In genomic region chr5:125978015-125978414, GRCh38 we compare ENCODE assay signal across 22 cellular contexts.
DNase-seq lines count a peak whose midpoint lies in the region; ATAC-seq, FAIRE-seq and TF ChIP-seq lines count a peak whose summit lies in the region.
"Had no signal": no experiment of that assay in that cellular context is flagged by ENCODE, and none has a peak within 500 bp of the region (broad histone marks: within the 10 kb centered on the region; RNA-seq: fewer than 3 reads in every experiment).

No MANE protein-coding gene starts in this region.

- POLR2A ChIA-PET in A549 (lab: Yijun Ruan, JAX): no interaction called here

- CTCF ChIA-PET in A549 (lab: Yijun Ruan, JAX): interaction anchor here (1.0 kb wide), 1 partner anchor 35 kb away, joined by 3 read pairs; no protein-coding TSS in a partner anchor

- 17% methylated on average over 3 of the region's 3 CpGs for WGBS in A549 (ENCODE audit: missing lambda C conversion rate)

- H3K27me3 ChIP-seq in MM.1S (replicated peaks; ENCODE audit: insufficient read depth, low read length) (no peaks in the 10 kb centered on the region), endocrine pancreas (ENCODE audit: control insufficient read depth, insufficient read depth, low read length) (no peaks in the 10 kb centered on the region)
- H3K27me3 ChIP-seq: BLaER1 treated with 17β-estradiol and CSF1 and Interleukin-3, amounts not matched to agents 10 nM and 100 nM had no signal

- no peak for TF ChIP-seq POLR2A in A549 (IDR thresholded peaks at IDR 0.05; ENCODE audit: low read length)

- no peaks in the 10 kb centered on the region for H3K9me2 ChIP-seq in MM.1S (replicated peaks; ENCODE audit: insufficient read depth, low read length)

- FAIRE-seq in A549 (lab: Jason Lieb, UNC): no peak
- FAIRE-seq: A204.1, D721Med, G401.6, GM12891, GM18507 had no signal

- TF ChIP-seq CTCF in A549 (IDR thresholded peaks at IDR 0.05): no peak
- no peak for TF ChIP-seq CTCF in MM.1S (IDR thresholded peaks at IDR 0.05; ENCODE audit: low read length)

- no peaks in the 10 kb centered on the region for H4K20me1 ChIP-seq in MM.1S (ENCODE audit: insufficient read depth, low read length)
- H4K20me1 ChIP-seq: BLaER1 treated with 17β-estradiol and CSF1 and Interleukin-3, amounts not matched to agents 10 nM and 100 nM had no signal

- H3F3A ChIP-seq in MM.1S (ENCODE audit: insufficient read depth, low read length): peaks cover 13% of the 10 kb centered on the region

- no peak overlapping the region for H3K4me2 ChIP-seq in A549
- H3K4me2 ChIP-seq in MM.1S (ENCODE audit: low read depth, low read length): peak overlapping the region; percentile 47
- H3K4me2 ChIP-seq: BLaER1 treated with 17β-estradiol and CSF1 and Interleukin-3, amounts not matched to agents 10 nM and 100 nM had no signal

- ATAC-seq in A549 (no peak), GM18498 (IDR thresholded peaks at IDR 0.05; ENCODE audit: unreplicated experiment) (no peak)
- ATAC-seq: CD8-positive, alpha-beta T cell had no signal

- TF ChIP-seq RAD21 in A549 (conservative IDR thresholded peaks at IDR 0.05 in 1 of 2, IDR thresholded peaks at IDR 0.05 in 1 of 2): no peak

- peak overlapping the region; percentile 5; the same call in 1 of the 2 replicates for H2AFZ ChIP-seq in MM.1S (ENCODE audit: low read length)

- no peaks in the 10 kb centered on the region for H3K4me1 ChIP-seq in A549
- peaks cover 26% of the 10 kb centered on the region for H3K4me1 ChIP-seq in MM.1S (ENCODE audit: low read length)
- peaks cover 32% of the 10 kb centered on the region for H3K4me1 ChIP-seq in endocrine pancreas (ENCODE audit: control insufficient read depth, insufficient read depth, low read length)
- H3K4me1 ChIP-seq: BLaER1 treated with 17β-estradiol and CSF1 and Interleukin-3, amounts not matched to agents 10 nM and 100 nM; Caco-2 had no signal

- H3K9me3 ChIP-seq in A549: no peaks in the 10 kb centered on the region
- no peaks in the 10 kb centered on the region for H3K9me3 ChIP-seq in MM.1S (replicated peaks; ENCODE audit: insufficient read depth, low read length)
- no peaks in the 10 kb centered on the region for H3K9me3 ChIP-seq in endocrine pancreas (ENCODE audit: control insufficient read depth, low read length)
- H3K9me3 ChIP-seq: BLaER1 treated with 17β-estradiol and CSF1 and Interleukin-3, amounts not matched to agents 10 nM and 100 nM; Caco-2 had no signal

- no peak for DNase-seq in A549 (ENCODE audit: low read depth in 1 of 2, low spot score in 1 of 2)
- DNase-seq in MM.1S: peak; percentile 72
- peak; percentile 1 for DNase-seq in kidney glomerular epithelial cell (lab: John Stamatoyannopoulos, UW)
- DNase-seq in COLO668 (lab: John Stamatoyannopoulos, UW; ENCODE audit: unreplicated experiment): no peak
- no peak for DNase-seq in COLO829 (ENCODE audit: low spot score)
- DNase-seq: 8988T; AML-193; Caco-2; Calu3; CD4-positive, alpha-beta T cell; CD8-positive, alpha-beta T cell; DMS79 treated with DMSO at 0.1 percent for 48 hours; GF-D8 had no signal

- H3K79me2 ChIP-seq in MM.1S (ENCODE audit: low read length): no peaks in the 10 kb centered on the region

- H3K9ac ChIP-seq in MM.1S (ENCODE audit: low read length) (peak overlapping the region; percentile 13; the same call in 1 of the 2 replicates), endocrine pancreas (ENCODE audit: control insufficient read depth, insufficient read depth, low read length) (no peak overlapping the region)
- H3K9ac ChIP-seq: BLaER1 treated with 17β-estradiol and CSF1 and Interleukin-3, amounts not matched to agents 10 nM and 100 nM had no signal

- H3K36me3 ChIP-seq in MM.1S (replicated peaks; ENCODE audit: insufficient read depth, low read length) (no peaks in the 10 kb centered on the region), endocrine pancreas (ENCODE audit: control insufficient read depth, insufficient read depth, low read length) (no peaks in the 10 kb centered on the region)
- H3K36me3 ChIP-seq: BLaER1 treated with 17β-estradiol and CSF1 and Interleukin-3, amounts not matched to agents 10 nM and 100 nM had no signal

- H3K27ac ChIP-seq in A549: no peak overlapping the region
- H3K27ac ChIP-seq in MM.1S (ENCODE audit: low read length): peak overlapping the region; percentile 66; the same call in 1 of the 2 replicates
- H3K27ac ChIP-seq: BLaER1 treated with 17β-estradiol and CSF1 and Interleukin-3, amounts not matched to agents 10 nM and 100 nM; C4-2B had no signal

- H3K4me3 ChIP-seq in A549 (no peak overlapping the region), MM.1S (ENCODE audit: low read length) (peak overlapping the region; percentile 17; the same call in 1 of the 2 replicates), endocrine pancreas (ENCODE audit: control insufficient read depth, insufficient read depth, low read length) (peak overlapping the region; percentile 29)
- H3K4me3 ChIP-seq: BLaER1 treated with 17β-estradiol and CSF1 and Interleukin-3, amounts not matched to agents 10 nM and 100 nM had no signal

- TF ChIP-seq EP300 in A549 (IDR thresholded peaks at IDR 0.05): no peak

TF ChIP-seq in A549, 52 proteins besides CTCF, POLR2A, EP300 and RAD21:
- TF ChIP-seq MAFK (IDR thresholded peaks at IDR 0.05; ENCODE audit: partially characterized antibody) (peak; percentile 29), SMC3 (IDR thresholded peaks at IDR 0.05) (no peak)

Comparison
In these comparisons a context has a peak if more than half of its experiments do, and no peak if none do; other contexts are left out.
1. DNase-seq: peak in MM.1S (single experiment) and kidney glomerular epithelial cell (single experiment); none in A549 (0 of 2), COLO668 (single experiment) and COLO829 (single experiment).